1 cellular context compared by ENCODE assay signal in genomic region chr19:19865750-19866598, GRCh38.
TF ChIP-seq lines count a peak whose summit lies in the region.

Gene ZNF253 (plus strand): TSS chr19:19865882. CDS start chr19:19865997, 115 bp downstream.

TF ChIP-seq in K562, 482 proteins besides CTCF, POLR2A, EP300 and RAD21 (continued from another document and continues in another):
- no peak for TF ChIP-seq PKNOX1 (IDR thresholded peaks at IDR 0.05)
- TF ChIP-seq HIVEP1 (CRISPR knock-in tag; IDR thresholded peaks at IDR 0.05): no peak
- no peak for TF ChIP-seq ZNF778 (CRISPR knock-in tag; IDR thresholded peaks at IDR 0.05)
- no peak for TF ChIP-seq DDX20 (tag; IDR thresholded peaks at IDR 0.05; ENCODE audit: low read depth)
- TF ChIP-seq ZNF121 (CRISPR knock-in tag; conservative IDR thresholded peaks at IDR 0.05): no peak
- TF ChIP-seq NFYB (IDR thresholded peaks at IDR 0.05; ENCODE audit: extremely low read depth, insufficient read length): peak; percentile 98
- TF ChIP-seq U2AF1 (optimal IDR thresholded peaks at IDR 0.05; ENCODE audit: low read depth, low read length): no peak
- TF ChIP-seq ARID1B (IDR thresholded peaks at IDR 0.05): 0 out of 2 replicates have a peak, but pooled peaks have one; percentile 0
- no peak for TF ChIP-seq ZNF780A (CRISPR knock-in tag; IDR thresholded peaks at IDR 0.05)
- TF ChIP-seq MYC (IDR thresholded peaks at IDR 0.05; ENCODE audit: low read depth, low read length): peak; percentile 87
- TF ChIP-seq MYC (CRISPR knock-in tag; IDR thresholded peaks at IDR 0.05; ENCODE audit: borderline replicate concordance, low read depth): no peak
- TF ChIP-seq CBFA2T2 (conservative IDR thresholded peaks at IDR 0.05): no peak
- peak; percentile 49; the same call in 1 of the 2 replicates for TF ChIP-seq ZNF592 (IDR thresholded peaks at IDR 0.05)
- no peak for TF ChIP-seq RBM22 (IDR thresholded peaks at IDR 0.05; ENCODE audit: low read depth, low read length, poor library complexity, severe bottlenecking)
- no peak for TF ChIP-seq POLR2AphosphoS2 (IDR thresholded peaks at IDR 0.05; ENCODE audit: low read length)
- TF ChIP-seq ZBTB49 (CRISPR knock-in tag; IDR thresholded peaks at IDR 0.05; ENCODE audit: borderline replicate concordance): 0 out of 2 replicates have a peak, but pooled peaks have one; percentile 17
- no peak for TF ChIP-seq FOXA3 (CRISPR knock-in tag; conservative IDR thresholded peaks at IDR 0.05 in 1 of 2, IDR thresholded peaks at IDR 0.05 in 1 of 2)
- no peak for TF ChIP-seq BRCA1 (IDR thresholded peaks at IDR 0.05)
- TF ChIP-seq BRCA1 (CRISPR knock-in tag; IDR thresholded peaks at IDR 0.05): no peak
- TF ChIP-seq, protein P1, sequence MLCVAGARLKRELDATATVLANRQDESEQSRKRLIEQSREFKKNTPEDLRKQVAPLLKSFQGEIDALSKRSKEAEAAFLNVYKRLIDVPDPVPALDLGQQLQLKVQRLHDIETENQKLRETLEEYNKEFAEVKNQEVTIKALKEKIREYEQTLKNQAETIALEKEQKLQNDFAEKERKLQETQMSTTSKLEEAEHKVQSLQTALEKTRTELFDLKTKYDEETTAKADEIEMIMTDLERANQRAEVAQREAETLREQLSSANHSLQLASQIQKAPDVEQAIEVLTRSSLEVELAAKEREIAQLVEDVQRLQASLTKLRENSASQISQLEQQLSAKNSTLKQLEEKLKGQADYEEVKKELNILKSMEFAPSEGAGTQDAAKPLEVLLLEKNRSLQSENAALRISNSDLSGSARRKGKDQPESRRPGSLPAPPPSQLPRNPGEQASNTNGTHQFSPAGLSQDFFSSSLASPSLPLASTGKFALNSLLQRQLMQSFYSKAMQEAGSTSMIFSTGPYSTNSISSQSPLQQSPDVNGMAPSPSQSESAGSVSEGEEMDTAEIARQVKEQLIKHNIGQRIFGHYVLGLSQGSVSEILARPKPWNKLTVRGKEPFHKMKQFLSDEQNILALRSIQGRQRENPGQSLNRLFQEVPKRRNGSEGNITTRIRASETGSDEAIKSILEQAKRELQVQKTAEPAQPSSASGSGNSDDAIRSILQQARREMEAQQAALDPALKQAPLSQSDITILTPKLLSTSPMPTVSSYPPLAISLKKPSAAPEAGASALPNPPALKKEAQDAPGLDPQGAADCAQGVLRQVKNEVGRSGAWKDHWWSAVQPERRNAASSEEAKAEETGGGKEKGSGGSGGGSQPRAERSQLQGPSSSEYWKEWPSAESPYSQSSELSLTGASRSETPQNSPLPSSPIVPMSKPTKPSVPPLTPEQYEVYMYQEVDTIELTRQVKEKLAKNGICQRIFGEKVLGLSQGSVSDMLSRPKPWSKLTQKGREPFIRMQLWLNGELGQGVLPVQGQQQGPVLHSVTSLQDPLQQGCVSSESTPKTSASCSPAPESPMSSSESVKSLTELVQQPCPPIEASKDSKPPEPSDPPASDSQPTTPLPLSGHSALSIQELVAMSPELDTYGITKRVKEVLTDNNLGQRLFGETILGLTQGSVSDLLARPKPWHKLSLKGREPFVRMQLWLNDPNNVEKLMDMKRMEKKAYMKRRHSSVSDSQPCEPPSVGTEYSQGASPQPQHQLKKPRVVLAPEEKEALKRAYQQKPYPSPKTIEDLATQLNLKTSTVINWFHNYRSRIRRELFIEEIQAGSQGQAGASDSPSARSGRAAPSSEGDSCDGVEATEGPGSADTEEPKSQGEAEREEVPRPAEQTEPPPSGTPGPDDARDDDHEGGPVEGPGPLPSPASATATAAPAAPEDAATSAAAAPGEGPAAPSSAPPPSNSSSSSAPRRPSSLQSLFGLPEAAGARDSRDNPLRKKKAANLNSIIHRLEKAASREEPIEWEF (CRISPR knock-in tag; IDR thresholded peaks at IDR 0.05): no peak
- no peak for TF ChIP-seq NR4A1 (CRISPR knock-in tag; IDR thresholded peaks at IDR 0.05)
- TF ChIP-seq NR4A1 (tag; IDR thresholded peaks at IDR 0.05): 0 out of 2 replicates have a peak, but pooled peaks have one; percentile 22
- TF ChIP-seq NUFIP1 (IDR thresholded peaks at IDR 0.05; ENCODE audit: partially characterized antibody): no peak
- TF ChIP-seq MED1 (CRISPR knock-in tag; IDR thresholded peaks at IDR 0.05; ENCODE audit: borderline replicate concordance): no peak
- TF ChIP-seq, protein P2, sequence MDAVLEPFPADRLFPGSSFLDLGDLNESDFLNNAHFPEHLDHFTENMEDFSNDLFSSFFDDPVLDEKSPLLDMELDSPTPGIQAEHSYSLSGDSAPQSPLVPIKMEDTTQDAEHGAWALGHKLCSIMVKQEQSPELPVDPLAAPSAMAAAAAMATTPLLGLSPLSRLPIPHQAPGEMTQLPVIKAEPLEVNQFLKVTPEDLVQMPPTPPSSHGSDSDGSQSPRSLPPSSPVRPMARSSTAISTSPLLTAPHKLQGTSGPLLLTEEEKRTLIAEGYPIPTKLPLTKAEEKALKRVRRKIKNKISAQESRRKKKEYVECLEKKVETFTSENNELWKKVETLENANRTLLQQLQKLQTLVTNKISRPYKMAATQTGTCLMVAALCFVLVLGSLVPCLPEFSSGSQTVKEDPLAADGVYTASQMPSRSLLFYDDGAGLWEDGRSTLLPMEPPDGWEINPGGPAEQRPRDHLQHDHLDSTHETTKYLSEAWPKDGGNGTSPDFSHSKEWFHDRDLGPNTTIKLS (IDR thresholded peaks at IDR 0.05; ENCODE audit: borderline replicate concordance, low read depth): peak; percentile 45; the same call in 1 of the 2 replicates
- TF ChIP-seq, protein P3, sequence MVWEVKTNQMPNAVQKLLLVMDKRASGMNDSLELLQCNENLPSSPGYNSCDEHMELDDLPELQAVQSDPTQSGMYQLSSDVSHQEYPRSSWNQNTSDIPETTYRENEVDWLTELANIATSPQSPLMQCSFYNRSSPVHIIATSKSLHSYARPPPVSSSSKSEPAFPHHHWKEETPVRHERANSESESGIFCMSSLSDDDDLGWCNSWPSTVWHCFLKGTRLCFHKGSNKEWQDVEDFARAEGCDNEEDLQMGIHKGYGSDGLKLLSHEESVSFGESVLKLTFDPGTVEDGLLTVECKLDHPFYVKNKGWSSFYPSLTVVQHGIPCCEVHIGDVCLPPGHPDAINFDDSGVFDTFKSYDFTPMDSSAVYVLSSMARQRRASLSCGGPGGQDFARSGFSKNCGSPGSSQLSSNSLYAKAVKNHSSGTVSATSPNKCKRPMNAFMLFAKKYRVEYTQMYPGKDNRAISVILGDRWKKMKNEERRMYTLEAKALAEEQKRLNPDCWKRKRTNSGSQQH (CRISPR knock-in tag; IDR thresholded peaks at IDR 0.05): no peak
- no peak for TF ChIP-seq SRSF1 (IDR thresholded peaks at IDR 0.05; ENCODE audit: low read depth, low read length)
- TF ChIP-seq, protein P4, sequence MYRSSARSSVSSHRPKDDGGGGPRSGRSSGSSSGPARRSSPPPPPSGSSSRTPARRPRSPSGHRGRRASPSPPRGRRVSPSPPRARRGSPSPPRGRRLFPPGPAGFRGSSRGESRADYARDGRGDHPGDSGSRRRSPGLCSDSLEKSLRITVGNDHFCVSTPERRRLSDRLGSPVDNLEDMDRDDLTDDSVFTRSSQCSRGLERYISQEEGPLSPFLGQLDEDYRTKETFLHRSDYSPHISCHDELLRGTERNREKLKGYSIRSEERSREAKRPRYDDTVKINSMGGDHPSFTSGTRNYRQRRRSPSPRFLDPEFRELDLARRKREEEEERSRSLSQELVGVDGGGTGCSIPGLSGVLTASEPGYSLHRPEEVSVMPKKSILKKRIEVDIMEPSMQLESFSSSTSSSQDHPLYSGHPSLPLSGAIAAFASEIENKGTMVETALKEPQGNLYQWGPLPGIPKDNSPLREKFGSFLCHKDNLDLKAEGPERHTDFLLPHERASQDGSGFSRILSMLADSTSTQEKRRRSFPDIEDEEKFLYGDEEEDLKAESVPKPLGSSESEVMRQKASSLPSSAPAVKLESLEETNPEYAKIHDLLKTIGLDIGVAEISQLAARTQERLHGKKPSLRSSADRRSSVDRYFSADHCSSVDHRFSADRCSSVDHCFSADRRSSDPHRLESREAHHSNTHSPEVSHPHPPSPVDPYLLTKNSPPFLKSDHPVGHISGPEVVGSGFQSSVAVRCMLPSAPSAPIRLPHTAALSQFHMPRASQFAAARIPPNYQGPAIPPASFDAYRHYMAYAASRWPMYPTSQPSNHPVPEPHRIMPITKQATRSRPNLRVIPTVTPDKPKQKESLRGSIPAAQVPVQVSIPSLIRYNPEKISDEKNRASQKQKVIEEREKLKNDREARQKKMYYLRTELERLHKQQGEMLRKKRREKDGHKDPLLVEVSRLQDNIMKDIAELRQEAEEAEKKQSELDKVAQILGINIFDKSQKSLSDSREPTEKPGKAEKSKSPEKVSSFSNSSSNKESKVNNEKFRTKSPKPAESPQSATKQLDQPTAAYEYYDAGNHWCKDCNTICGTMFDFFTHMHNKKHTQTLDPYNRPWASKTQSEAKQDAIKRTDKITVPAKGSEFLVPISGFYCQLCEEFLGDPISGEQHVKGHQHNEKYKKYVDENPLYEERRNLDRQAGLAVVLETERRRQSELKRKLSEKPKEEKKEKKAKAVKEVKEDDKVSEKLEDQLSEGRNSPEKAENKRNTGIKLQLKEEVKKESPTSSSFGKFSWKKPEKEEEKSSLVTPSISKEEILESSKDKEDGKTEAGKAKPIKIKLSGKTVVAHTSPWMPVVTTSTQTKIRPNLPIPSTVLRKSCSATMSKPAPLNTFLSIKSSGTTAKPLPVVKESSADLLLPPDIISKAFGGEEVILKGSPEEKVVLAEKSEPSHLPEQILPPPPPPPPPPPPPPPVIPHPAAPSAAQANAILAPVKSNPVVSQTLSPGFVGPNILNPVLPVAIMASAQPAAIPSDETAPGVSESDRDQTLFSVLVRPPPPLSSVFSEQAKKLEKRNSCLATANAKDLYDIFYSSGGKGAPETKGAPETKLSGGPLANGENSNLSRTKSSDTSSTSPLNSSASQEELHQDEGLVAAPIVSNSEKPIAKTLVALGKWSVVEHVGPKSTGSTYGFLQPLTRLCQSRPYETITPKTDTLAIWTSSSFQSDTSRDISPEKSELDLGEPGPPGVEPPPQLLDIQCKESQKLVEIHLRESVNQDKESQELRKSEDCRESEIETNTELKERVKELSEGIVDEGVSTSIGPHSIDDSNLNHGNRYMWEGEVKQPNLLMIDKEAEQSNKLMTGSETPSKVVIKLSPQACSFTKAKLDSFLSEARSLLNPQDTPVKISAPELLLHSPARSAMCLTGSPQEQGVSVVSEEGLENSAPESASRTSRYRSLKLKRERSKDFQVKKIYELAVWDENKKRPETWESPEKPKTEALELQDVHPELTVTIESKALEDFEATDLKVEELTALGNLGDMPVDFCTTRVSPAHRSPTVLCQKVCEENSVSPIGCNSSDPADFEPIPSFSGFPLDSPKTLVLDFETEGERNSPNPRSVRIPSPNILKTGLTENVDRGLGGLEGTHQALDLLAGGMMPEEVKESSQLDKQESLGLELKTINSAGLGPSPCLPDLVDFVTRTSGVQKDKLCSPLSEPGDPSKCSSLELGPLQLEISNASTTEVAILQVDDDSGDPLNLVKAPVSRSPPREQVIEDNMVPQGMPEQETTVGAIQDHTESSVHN (IDR thresholded peaks at IDR 0.05; ENCODE audit: borderline replicate concordance in 1 of 2, low read depth in 1 of 2): no peak
- TF ChIP-seq SRSF3 (IDR thresholded peaks at IDR 0.05; ENCODE audit: insufficient read depth, low read length): no peak
- TF ChIP-seq ZNF263 (CRISPR knock-in tag; IDR thresholded peaks at IDR 0.05; ENCODE audit: borderline replicate concordance): no peak
- no peak for TF ChIP-seq ZNF140 (CRISPR knock-in tag; IDR thresholded peaks at IDR 0.05)
- TF ChIP-seq DPF2 (IDR thresholded peaks at IDR 0.05): 0 out of 2 replicates have a peak, but pooled peaks have one; percentile 15
- TF ChIP-seq BMI1 (IDR thresholded peaks at IDR 0.05; ENCODE audit: low read length): no peak
- no peak for TF ChIP-seq ZC3H11A (IDR thresholded peaks at IDR 0.05; ENCODE audit: low read depth, low read length)
